ENCODE assay signal across 1 cellular context in the genomic region with DNA sequence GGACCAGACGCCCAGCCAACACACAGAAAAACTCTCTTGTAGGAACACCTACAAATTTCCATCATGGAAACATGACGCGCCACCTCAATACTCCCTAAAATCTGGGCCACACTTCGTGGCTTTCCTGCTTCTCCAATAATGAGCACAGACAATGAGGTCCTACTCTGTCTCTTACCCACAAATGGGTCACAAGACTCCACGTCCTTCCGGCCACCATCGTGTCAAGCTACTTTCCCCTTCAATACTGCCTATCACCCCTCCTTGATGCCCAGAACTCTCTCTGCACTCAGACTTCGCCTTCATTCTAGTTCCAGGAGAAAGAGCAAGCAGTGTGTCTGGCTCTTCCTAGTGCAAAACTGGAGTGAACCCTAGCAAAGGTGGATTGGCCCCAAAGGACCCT.
TF ChIP-seq lines count a peak whose summit lies in the region.

No MANE protein-coding gene starts in this region.

TF ChIP-seq in K562, 482 proteins besides CTCF, POLR2A, EP300 and RAD21:
- no peak for TF ChIP-seq ESRRA (IDR thresholded peaks at IDR 0.05; ENCODE audit: borderline replicate concordance, low read depth)
